Comparison of ENCODE assay signal across 18 cellular contexts in the genomic region with DNA sequence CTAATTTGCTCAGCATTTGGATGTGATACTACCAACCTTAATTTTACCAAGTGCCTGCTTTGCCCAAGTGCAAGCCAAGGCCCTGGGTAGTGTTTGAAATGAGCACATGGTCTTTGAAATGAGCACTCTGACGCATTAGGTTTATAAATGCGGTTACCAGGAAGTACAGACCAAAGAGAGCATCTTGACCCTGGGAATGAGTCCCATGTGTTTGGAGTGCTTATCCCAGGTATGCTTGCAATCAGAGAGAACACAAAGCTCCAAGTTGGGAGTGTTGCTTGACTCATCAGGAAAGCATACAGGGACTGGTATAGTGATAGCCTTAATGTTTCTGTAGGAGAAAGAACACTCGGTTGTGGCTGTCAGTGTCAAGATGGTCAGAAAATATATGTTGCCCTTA.
DNase-seq lines count a peak whose midpoint lies in the region; ATAC-seq and TF ChIP-seq lines count a peak whose summit lies in the region.
"Had no signal": no experiment of that assay in that cellular context is flagged by ENCODE, and none has a peak within 500 bp of the region (broad histone marks: within the 10 kb centered on the region; RNA-seq: fewer than 3 reads in every experiment).

No MANE protein-coding gene starts in this region.

- H3K27me3 ChIP-seq in lower lobe of right lung (ENCODE audit: low read depth) (no peaks in the 10 kb centered on the region), upper lobe of right lung (no peaks in the 10 kb centered on the region), gastrocnemius medialis (no peaks in the 10 kb centered on the region)
- H3K27me3 ChIP-seq: BLaER1 had no signal

- ATAC-seq in lower lobe of right lung (peak; percentile 32 to 35), upper lobe of right lung (peak; percentile 54), gastrocnemius medialis (no peak), GM19463 (IDR thresholded peaks at IDR 0.05; ENCODE audit: unreplicated experiment) (no peak), left cardiac atrium (no peak)
- ATAC-seq: CD8-positive, alpha-beta T cell; GM23338 had no signal

- intact Hi-C loops in lower lobe of right lung (cut with DNase I), result no loop called here
- intact Hi-C loops in upper lobe of right lung (cut with DNase I), result no loop called here
- intact Hi-C loops in gastrocnemius medialis (cut with DNase I; ENCODE audit: low total_unique reads), result no loop called here
- intact Hi-C loops in left cardiac atrium (cut with DNase I), result no loop called here

- DNase-seq in ELR (ENCODE audit: low read depth) (peak; percentile 3), iPS-NIHi7 (ENCODE audit: extremely low spot score) (peak; percentile 4), lower lobe of right lung (no peak), upper lobe of right lung (no peak), gastrocnemius medialis (no peak), dedifferentiated amniotic fluid mesenchymal stem cell (ENCODE audit: extremely low spot score) (no peak), left cardiac atrium (no peak)
- DNase-seq: Caco-2; CD4-positive, CD25-positive, alpha-beta regulatory T cell; CD8-positive, alpha-beta T cell; DMS 273 treated with DMSO at 0.1 percent for 48 hours; DMS79; H9; HFFc6 had no signal

- in situ Hi-C loops in gastrocnemius medialis (cut with MboI; ENCODE audit: low sequenced_read_pairs in 4 of 4), result no loop called here

- H3K4me1 ChIP-seq in lower lobe of right lung (no peaks in the 10 kb centered on the region), upper lobe of right lung (no peaks in the 10 kb centered on the region), gastrocnemius medialis (no peaks in the 10 kb centered on the region)
- H3K4me1 ChIP-seq: BLaER1, Caco-2 had no signal

- TF ChIP-seq CTCF in lower lobe of right lung (IDR thresholded peaks at IDR 0.05) (no peak), upper lobe of right lung (IDR thresholded peaks at IDR 0.05) (no peak), gastrocnemius medialis (IDR thresholded peaks at IDR 0.05 in 4 of 5, conservative IDR thresholded peaks at IDR 0.05 in 1 of 5) (no peak)

- H3K4me3 ChIP-seq in lower lobe of right lung (no peak overlapping the region), upper lobe of right lung (no peak overlapping the region), gastrocnemius medialis (no peak overlapping the region)
- H3K4me3 ChIP-seq: BLaER1, GM23338 had no signal

- no peaks in the 10 kb centered on the region for H3K9me3 ChIP-seq in lower lobe of right lung
- no peaks in the 10 kb centered on the region for H3K9me3 ChIP-seq in upper lobe of right lung
- H3K9me3 ChIP-seq in gastrocnemius medialis, result no peaks in the 10 kb centered on the region
- H3K9me3 ChIP-seq: BLaER1, Caco-2 had no signal

- H3K36me3 ChIP-seq in lower lobe of right lung (no peaks in the 10 kb centered on the region), upper lobe of right lung (no peaks in the 10 kb centered on the region), gastrocnemius medialis (no peaks in the 10 kb centered on the region)
- H3K36me3 ChIP-seq: BLaER1 had no signal

- H3K27ac ChIP-seq in lower lobe of right lung, result no peak overlapping the region
- no peak overlapping the region for H3K27ac ChIP-seq in upper lobe of right lung
- H3K27ac ChIP-seq in gastrocnemius medialis, result no peak overlapping the region
- H3K27ac ChIP-seq: BLaER1, C4-2B had no signal

- TF ChIP-seq POLR2A in gastrocnemius medialis (IDR thresholded peaks at IDR 0.05), result no peak

Comparison
In these comparisons a context has a peak if more than half of its experiments do, and no peak if none do; other contexts are left out.
1. DNase-seq: peak in ELR (single experiment) and iPS-NIHi7 (single experiment); none in lower lobe of right lung (single experiment), upper lobe of right lung (single experiment), gastrocnemius medialis (0 of 2), dedifferentiated amniotic fluid mesenchymal stem cell (single experiment) and left cardiac atrium (single experiment).
2. ATAC-seq: peak in lower lobe of right lung (2 of 2) and upper lobe of right lung (single experiment); none in gastrocnemius medialis (0 of 2), GM19463 (single experiment) and left cardiac atrium (0 of 2).